21 cellular contexts compared by ENCODE assay signal in the genomic region with DNA sequence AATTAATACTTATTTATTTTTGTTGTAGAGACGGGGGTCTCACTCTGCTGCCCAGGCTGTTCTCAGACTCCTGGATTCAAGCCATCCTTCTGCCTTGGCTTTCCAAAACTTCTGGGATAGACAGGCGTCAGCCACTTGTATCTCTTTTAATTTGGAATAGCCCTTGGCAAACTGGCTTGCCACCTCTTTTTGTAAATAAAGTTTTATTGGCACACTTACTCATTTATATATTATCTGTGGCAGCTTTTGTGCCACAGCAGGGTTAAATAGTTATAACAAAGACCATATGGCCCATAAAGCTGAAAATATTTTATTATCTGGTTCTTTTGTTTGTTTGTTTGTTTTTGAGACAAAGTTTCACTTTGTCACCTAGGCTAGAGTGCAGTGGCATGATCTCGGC. TPM values are rescaled to one million over a fixed set of nuclear protein-coding genes. Genes with fewer than 3 reads are reported as not detected.
A peak's percentile ranks its signal among the peaks of the same experiment; 100 is the strongest.
DNase-seq lines count a peak whose midpoint lies in the region; ATAC-seq, FAIRE-seq and TF ChIP-seq lines count a peak whose summit lies in the region.
"Had no signal": no experiment of that assay in that cellular context is flagged by ENCODE, and none has a peak within 500 bp of the region (broad histone marks: within the 10 kb centered on the region; RNA-seq: fewer than 3 reads in every experiment).

No MANE protein-coding gene starts in this region.

- TF ChIP-seq RAD21 in HepG2 (CRISPR knock-in tag; IDR thresholded peaks at IDR 0.05), result no peak
- no peak for TF ChIP-seq RAD21 in K562 (CRISPR knock-in tag; conservative IDR thresholded peaks at IDR 0.05 in 1 of 2, IDR thresholded peaks at IDR 0.05 in 1 of 2)

- POLR2A ChIA-PET in HepG2 (lab: Yijun Ruan, JAX), result interaction anchor here (2.1 kb wide), 1 partner anchor 26 kb away, joined by 6 read pairs; no protein-coding TSS in a partner anchor
- POLR2A ChIA-PET in K562 (lab: Yijun Ruan, JAX), result interaction anchor here (1.1 to 1.2 kb wide), 2 partner anchors 10 to 22 kb away, joined by 3 read pairs; no protein-coding TSS in a partner anchor
- POLR2A ChIA-PET in activated CD8-positive, alpha-beta T cell treated with anti-CD3 and anti-CD28 coated beads, Interleukin-2, amount 10 ng/mL, durations not matched to agents 7 days and 5 days (lab: Charles Lee), result interaction anchor here (0.6 to 1.1 kb wide), 2 partner anchors 10 to 43 kb away, joined by 3 to 4 read pairs; no protein-coding TSS in a partner anchor

- intact Hi-C loops in HepG2 (cut with micrococcal nuclease; ENCODE audit: unreplicated experiment) (no loop called here), right lobe of liver (cut with DNase I) (no loop called here), K562 (cut with micrococcal nuclease) (no loop called here)

- H3K4me3 ChIP-seq in HepG2 (replicated peaks in 1 of 3; ENCODE audit: insufficient read depth in 1 of 3, low read depth in 2 of 3, low read length in 3 of 3) (no peak overlapping the region), right lobe of liver (no peak overlapping the region), OCI-LY3 (ENCODE audit: low read length) (no peak overlapping the region), K562 (no peak overlapping the region)
- H3K4me3 ChIP-seq: BLaER1, GM23248, HAP-1 had no signal

- BruUV-seq in HepG2 (replicated peaks; lab: Mats Ljungman, UMichigan) (no TSS peak), K562 (replicated peaks; lab: Mats Ljungman, UMichigan) (no TSS peak)

- no peak for DNase-seq in HepG2 (ENCODE audit: low spot score)
- DNase-seq in right lobe of liver, result no peak
- DNase-seq in K562 (ENCODE audit: extremely low read depth in 1 of 4, low spot score in 3 of 4), result no peak
- no peak for DNase-seq in activated CD8-positive, alpha-beta T cell treated with anti-CD3 and anti-CD28 coated beads, Interleukin-2, amount 10 ng/mL, durations not matched to agents 7 days and 5 days
- DNase-seq in activated gamma-delta T cell (lab: John Stamatoyannopoulos, UW), result no peak
- DNase-seq in H54 (ENCODE audit: insufficient read length, low spot score), result no peak
- DNase-seq: 8988T; Caco-2; CD4-positive, CD25-positive, alpha-beta regulatory T cell; CD8-positive, alpha-beta T cell; DMS153; DND-41; GM23248 had no signal

- 96% methylated on average over 3 of the region's 3 CpGs for WGBS in HepG2 (ENCODE audit: low lambda C conversion rate)
- 96% methylated on average over 3 of the region's 3 CpGs for WGBS in right lobe of liver (ENCODE audit: insufficient coverage, low coverage, low lambda C conversion rate, missing lambda C conversion rate)
- WGBS in K562 (ENCODE audit: insufficient coverage, low coverage, missing lambda C conversion rate), result 63% methylated on average over 2 of the region's 3 CpGs

- H3K36me3 Mint-ChIP-seq in activated CD8-positive, alpha-beta T cell treated with anti-CD3 and anti-CD28 coated beads, Interleukin-2, amount 10 ng/mL, durations not matched to agents 7 days and 5 days (ENCODE audit: low read depth), result peaks cover 52% of the 10 kb centered on the region

- no peak for ATAC-seq in HepG2
- ATAC-seq in right lobe of liver, result no peak
- ATAC-seq in K562, result no peak
- no peak for ATAC-seq in activated CD8-positive, alpha-beta T cell treated with anti-CD3 and anti-CD28 coated beads, Interleukin-2, amount 10 ng/mL, durations not matched to agents 7 days and 5 days
- ATAC-seq in HG02798 (IDR thresholded peaks at IDR 0.05; ENCODE audit: poor library complexity, unreplicated experiment), result no peak
- ATAC-seq: CD8-positive, alpha-beta T cell had no signal

- H3K9me3 ChIP-seq in HepG2 (ENCODE audit: low read length), result no peaks in the 10 kb centered on the region
- no peaks in the 10 kb centered on the region for H3K9me3 ChIP-seq in right lobe of liver
- no peaks in the 10 kb centered on the region for H3K9me3 ChIP-seq in OCI-LY3 (ENCODE audit: insufficient read depth, low read length)
- H3K9me3 ChIP-seq in K562 (replicated peaks; ENCODE audit: control insufficient read depth, insufficient read depth, low read depth, low read length), result no peaks in the 10 kb centered on the region
- H3K9me3 ChIP-seq: BLaER1, Caco-2, HAP-1 had no signal

- H3K4me1 ChIP-seq in HepG2 (ENCODE audit: insufficient read depth, low read length) (0 out of 2 replicates have a peak, but pooled peaks cover 8% of the 10 kb centered on the region), right lobe of liver (peaks cover 0 to 14% (median 8%) of the 10 kb centered on the region in 4 donors), OCI-LY3 (ENCODE audit: low read length) (peaks cover 25% of the 10 kb centered on the region), K562 (replicated peaks in 1 of 2; ENCODE audit: control insufficient read depth in 2 of 2, insufficient read depth in 2 of 2, low read length in 2 of 2) (no peaks in the 10 kb centered on the region)
- H3K4me1 ChIP-seq: BLaER1, Caco-2, HAP-1 had no signal

- no peaks in the 10 kb centered on the region for H3K9me3 Mint-ChIP-seq in activated CD8-positive, alpha-beta T cell treated with anti-CD3 and anti-CD28 coated beads, Interleukin-2, amount 10 ng/mL, durations not matched to agents 7 days and 5 days (ENCODE audit: insufficient read depth)
- H3K9me3 Mint-ChIP-seq: CD4-positive, CD25-positive, alpha-beta regulatory T cell; CD8-positive, alpha-beta T cell had no signal

- no peak for TF ChIP-seq CTCF in HepG2 (CRISPR knock-in tag; IDR thresholded peaks at IDR 0.05)
- TF ChIP-seq CTCF in right lobe of liver (IDR thresholded peaks at IDR 0.05), result no peak
- TF ChIP-seq CTCF in OCI-LY3 (IDR thresholded peaks at IDR 0.05; ENCODE audit: low read depth, low read length), result no peak
- no peak for TF ChIP-seq CTCF in K562 (IDR thresholded peaks at IDR 0.05 in 2 of 3, conservative IDR thresholded peaks at IDR 0.05 in 1 of 3; ENCODE audit: insufficient read depth in 2 of 3, low read depth in 1 of 3, low read length in 3 of 3)

- H4K20me1 ChIP-seq in HepG2 (ENCODE audit: insufficient read depth, low read length) (no peaks in the 10 kb centered on the region), OCI-LY3 (ENCODE audit: insufficient read depth, low read length) (no peaks in the 10 kb centered on the region), K562 (replicated peaks; ENCODE audit: control insufficient read depth, insufficient read depth, low read length) (no peaks in the 10 kb centered on the region)

- no peaks in the 10 kb centered on the region for H3K9me1 ChIP-seq in K562 (ENCODE audit: control insufficient read depth, insufficient read depth, low read length)

- CTCF ChIA-PET in HepG2 (lab: Yijun Ruan, JAX; ENCODE audit: low intra/inter-chr PET ratio, low total read pairs), result no interaction called here
- CTCF ChIA-PET in K562 (lab: Yijun Ruan, JAX; ENCODE audit: low intra/inter-chr PET ratio), result no interaction called here
- CTCF ChIA-PET in activated CD8-positive, alpha-beta T cell treated with anti-CD3 and anti-CD28 coated beads, Interleukin-2, amount 10 ng/mL, durations not matched to agents 7 days and 5 days (lab: Charles Lee), result interaction anchor here (2.5 to 3.7 kb wide), 2 partner anchors 11 to 44 kb away, joined by 8 to 35 read pairs; no protein-coding TSS in a partner anchor

- H3K79me2 ChIP-seq in HepG2 (ENCODE audit: insufficient read depth, low read length), result no peaks in the 10 kb centered on the region
- peaks cover 4% of the 10 kb centered on the region; the same call in 1 of the 2 replicates for H3K79me2 ChIP-seq in OCI-LY3 (ENCODE audit: low read length)
- H3K79me2 ChIP-seq in K562 (ENCODE audit: control insufficient read depth, insufficient read depth, low read length), result no peaks in the 10 kb centered on the region

- H3K27me3 ChIP-seq in HepG2 (ENCODE audit: control insufficient read depth in 1 of 2, insufficient read depth in 2 of 2, low read length in 2 of 2) (no peaks in the 10 kb centered on the region), right lobe of liver (no peaks in the 10 kb centered on the region), OCI-LY3 (ENCODE audit: low read depth, low read length) (no peaks in the 10 kb centered on the region), K562 (ENCODE audit: control insufficient read depth in 2 of 2, insufficient read depth in 2 of 2, low read length in 2 of 2) (no peaks in the 10 kb centered on the region)
- H3K27me3 ChIP-seq: BLaER1 had no signal

- TF ChIP-seq POLR2A in HepG2 (IDR thresholded peaks at IDR 0.05; ENCODE audit: insufficient read depth in 1 of 2, low read depth in 2 of 2, low read length in 2 of 2) (no peak), right lobe of liver (IDR thresholded peaks at IDR 0.05) (no peak), K562 (conservative IDR thresholded peaks at IDR 0.05) (no peak), H54 (IDR thresholded peaks at IDR 0.05; ENCODE audit: low read depth, low read length) (no peak)

- in situ Hi-C loops in HepG2 (cut with HindIII; ENCODE audit: extremely low pct_ligation_motif_present, low pct_unique_long_range_greater_than_20kb), result no loop called here
- in situ Hi-C loops in K562 (cut with MboI), result no loop called here

- H3K36me3 ChIP-seq in HepG2 (replicated peaks in 1 of 2; ENCODE audit: control insufficient read depth in 1 of 2, insufficient read depth in 2 of 2, low read length in 2 of 2), result peaks cover 22 to 65% of the 10 kb centered on the region in 2 experiments
- H3K36me3 ChIP-seq in right lobe of liver, result peaks cover 0 to 17% (median 3%) of the 10 kb centered on the region in 4 donors
- H3K36me3 ChIP-seq in OCI-LY3 (replicated peaks; ENCODE audit: low read depth, low read length), result peaks cover 54% of the 10 kb centered on the region
- H3K36me3 ChIP-seq in K562 (ENCODE audit: control insufficient read depth, insufficient read depth, low read length), result peaks cover 72% of the 10 kb centered on the region

- H2AFZ ChIP-seq in HepG2 (ENCODE audit: low read length) (no peak overlapping the region), OCI-LY3 (ENCODE audit: low read depth, low read length) (no peak overlapping the region), K562 (ENCODE audit: low read depth, low read length) (no peak overlapping the region)
- H2AFZ ChIP-seq: GM23248 had no signal

- H3K27ac Mint-ChIP-seq in activated CD8-positive, alpha-beta T cell treated with anti-CD3 and anti-CD28 coated beads, Interleukin-2, amount 10 ng/mL, durations not matched to agents 7 days and 5 days, result no peak overlapping the region
- H3K27ac Mint-ChIP-seq: B cell; CD8-positive, alpha-beta T cell had no signal

- no peak overlapping the region for H3K9ac ChIP-seq in HepG2 (ENCODE audit: insufficient read depth, low read depth, low read length)
- 0 out of 2 replicates have a peak overlapping the region, but pooled peaks have one; percentile 19 for H3K9ac ChIP-seq in OCI-LY3 (ENCODE audit: low read length)
- no peak overlapping the region for H3K9ac ChIP-seq in K562 (ENCODE audit: insufficient read depth in 1 of 2, low read depth in 2 of 2, low read length in 2 of 2)
- H3K9ac ChIP-seq: BLaER1, GM23248 had no signal

- TF ChIP-seq EP300 in HepG2 (IDR thresholded peaks at IDR 0.05; ENCODE audit: low read depth in 2 of 2, low read length in 2 of 2), result no peak
- no peak for TF ChIP-seq EP300 in HepG2 (CRISPR knock-in tag; IDR thresholded peaks at IDR 0.05; ENCODE audit: borderline replicate concordance)
- TF ChIP-seq EP300 in K562 (IDR thresholded peaks at IDR 0.05; ENCODE audit: low read length), result no peak

- H3K4me2 ChIP-seq in HepG2 (ENCODE audit: low read depth, low read length) (no peak overlapping the region), OCI-LY3 (ENCODE audit: low read length) (peak overlapping the region; percentile 32; the same call in 1 of the 2 replicates), K562 (ENCODE audit: insufficient read depth, low read length) (no peak overlapping the region)
- H3K4me2 ChIP-seq: BLaER1 had no signal

- FAIRE-seq in HepG2 (lab: Jason Lieb, UNC) (no peak), K562 (lab: Jason Lieb, UNC) (no peak), H54 (lab: Jason Lieb, UNC) (no peak)
- FAIRE-seq: G401.6, GM19239 had no signal

- H3K4me3 Mint-ChIP-seq in activated CD8-positive, alpha-beta T cell treated with anti-CD3 and anti-CD28 coated beads, Interleukin-2, amount 10 ng/mL, durations not matched to agents 7 days and 5 days, result no peak overlapping the region
- H3K4me3 Mint-ChIP-seq: B cell; CD4-positive, CD25-positive, alpha-beta regulatory T cell; CD8-positive, alpha-beta T cell had no signal

- no peaks in the 10 kb centered on the region for H3K27me3 Mint-ChIP-seq in activated CD8-positive, alpha-beta T cell treated with anti-CD3 and anti-CD28 coated beads, Interleukin-2, amount 10 ng/mL, durations not matched to agents 7 days and 5 days (ENCODE audit: low read depth)
- H3K27me3 Mint-ChIP-seq: B cell; CD4-positive, CD25-positive, alpha-beta regulatory T cell had no signal

- H3K4me1 Mint-ChIP-seq in activated CD8-positive, alpha-beta T cell treated with anti-CD3 and anti-CD28 coated beads, Interleukin-2, amount 10 ng/mL, durations not matched to agents 7 days and 5 days (ENCODE audit: low read depth), result peaks cover 2% of the 10 kb centered on the region
- H3K4me1 Mint-ChIP-seq: B cell had no signal

- no peak overlapping the region for H3K27ac ChIP-seq in HepG2 (ENCODE audit: extremely low read length, insufficient read depth, low read length)
- H3K27ac ChIP-seq in right lobe of liver, result no peak overlapping the region
- peak overlapping the region; percentile 83 for H3K27ac ChIP-seq in OCI-LY3 (ENCODE audit: low read length)
- no peak overlapping the region for H3K27ac ChIP-seq in K562 (ENCODE audit: extremely low read depth, low read depth, low read length)
- H3K27ac ChIP-seq: BLaER1, C4-2B, GM23248 had no signal

RNA-seq across cellular contexts. Expression of a gene that starts 30.5 kb away (rescaled TPM):
- 5.8 and 8.8 TPM in 2 replicates for total RNA-seq in HepG2 (2016; rRNA removed; fragmentation: Illumina TruSeq; extraction: Trizol)
- 3.1 and 3.4 TPM in 2 replicates for total RNA-seq in HepG2 (2016; cell fraction: cytosol; rRNA removed; fragmentation: Illumina TruSeq; extraction: Trizol; ENCODE audit: low read depth)
- 5.9 and 8.8 TPM in 2 replicates for total RNA-seq in HepG2 (2016; cell fraction: insoluble cytoplasmic fraction; rRNA removed; fragmentation: Illumina TruSeq; extraction: Trizol)
- total RNA-seq in HepG2 (2016; cell fraction: membrane; rRNA removed; fragmentation: Illumina TruSeq; extraction: Trizol), result 6.6 and 7.4 TPM in 2 replicates
- total RNA-seq in HepG2 (2016; cell fraction: nucleus; rRNA removed; fragmentation: Illumina TruSeq; extraction: Trizol), result 4.6 and 5.1 TPM in 2 replicates
- 6.1 and 11.1 TPM in 2 replicates for polyA plus RNA-seq in HepG2 (2011; rRNA removed)
- polyA plus RNA-seq in HepG2 (2011; cell fraction: cytosol; rRNA removed), result 7.0 and 10.6 TPM in 2 replicates
- 18.7 and 18.8 TPM in 2 replicates for polyA plus RNA-seq in HepG2 (2011; cell fraction: nucleus; rRNA removed)
- polyA plus RNA-seq in HepG2 (2012), result 7.0 and 13.6 TPM in 2 replicates
- 1.8 and 1.9 TPM in 2 replicates for polyA plus RNA-seq in HepG2 (2016; cell fraction: cytosol; fragmentation: Illumina TruSeq; extraction: Trizol; ENCODE audit: low read depth)
- 9.2 and 11.0 TPM in 2 replicates for polyA plus RNA-seq in HepG2 (2016; cell fraction: insoluble cytoplasmic fraction; fragmentation: Illumina TruSeq; extraction: Trizol; ENCODE audit: low read depth)
- 5.1 and 5.2 TPM in 2 replicates for polyA plus RNA-seq in HepG2 (2016; cell fraction: membrane; fragmentation: Illumina TruSeq; extraction: Trizol; ENCODE audit: low read depth)
- polyA plus RNA-seq in HepG2 (2016; cell fraction: nucleus; fragmentation: Illumina TruSeq; extraction: Trizol; ENCODE audit: insufficient read depth, low read depth), result 13.0 and 13.4 TPM in 2 replicates
- polyA minus RNA-seq in HepG2 (2011; rRNA and poly(A)+ RNA removed; ENCODE audit: low replicate concordance), result 2.1 and 9.7 TPM in 2 replicates
- polyA minus RNA-seq in HepG2 (2011; cell fraction: cytosol; rRNA and poly(A)+ RNA removed), result 8.9 and 9.3 TPM in 2 replicates
- 5.4 and 6.2 TPM in 2 replicates for polyA minus RNA-seq in HepG2 (2011; cell fraction: nucleus; rRNA and poly(A)+ RNA removed)
- total RNA-seq in right lobe of liver, result 1 to 10 TPM; 1.8 to 8.0 (median 3.1) TPM
- total RNA-seq in K562 (2011; cell fraction: chromatin; rRNA removed; ENCODE audit: low replicate concordance), result 13.0 and 34.2 TPM in 2 replicates
- 21.8 and 26.8 TPM in 2 replicates for total RNA-seq in K562 (2011; cell fraction: nucleolus; rRNA removed)
- total RNA-seq in K562 (2011; cell fraction: nucleoplasm; rRNA removed), result 20.2 and 20.6 TPM in 2 replicates
- 25.2 and 26.9 TPM in 2 replicates for total RNA-seq in K562 (2014; rRNA removed)
- 3.5 and 4.1 TPM in 2 replicates for total RNA-seq in K562 (2014; rRNA removed; fragmentation: Illumina TruSeq; extraction: Trizol)
- 5.3 and 5.4 TPM in 2 replicates for total RNA-seq in K562 (2015; rRNA removed; fragmentation: Illumina TruSeq; extraction: Trizol)
- 20.3 and 30.7 TPM in 2 replicates for total RNA-seq in K562 (2021)
- 4.8 and 4.9 TPM in 2 replicates for polyA plus RNA-seq in K562 (2011; rRNA removed)
- 5.7 and 20.0 TPM in 2 replicates for polyA plus RNA-seq in K562 (2011; cell fraction: cytosol; rRNA removed)
- polyA plus RNA-seq in K562 (2011; cell fraction: nucleus; rRNA removed), result 8.9 and 16.4 TPM in 2 replicates
- 8.9 and 29.3 TPM in 2 replicates for polyA plus RNA-seq in K562 (2012)
- polyA plus RNA-seq in K562 (2014; fragmentation: Illumina TruSeq; extraction: Trizol), result 2.0 and 11.7 TPM in 2 replicates
- under 1 TPM; 0.15 to 0.32 TPM for polyA plus RNA-seq in K562 (2014; fragmentation: Nextera tagmentation; extraction: Ambion mirVana)
- 21.6 and 22.5 TPM in 2 replicates for polyA plus RNA-seq in K562 (2014; rRNA removed)
- 1.6 and 2.1 TPM in 2 replicates for polyA minus RNA-seq in K562 (2011; rRNA and poly(A)+ RNA removed)
- 6.3 and 11.0 TPM in 2 replicates for polyA minus RNA-seq in K562 (2011; cell fraction: cytosol; rRNA and poly(A)+ RNA removed)
- 4.8 and 6.2 TPM in 2 replicates for polyA minus RNA-seq in K562 (2011; cell fraction: nucleus; rRNA and poly(A)+ RNA removed)
- 10 to 100 TPM; 15.7 to 16.8 TPM for total RNA-seq in activated CD8-positive, alpha-beta T cell treated with anti-CD3 and anti-CD28 coated beads, Interleukin-2, amount 10 ng/mL, durations not matched to agents 7 days and 5 days

RNA-seq across cellular contexts. Expression of a gene that starts 55.8 kb away (rescaled TPM):
- total RNA-seq in HepG2 (2016; rRNA removed; fragmentation: Illumina TruSeq; extraction: Trizol) (5.9 and 6.3 TPM in 2 replicates), right lobe of liver (10 to 100 TPM in 2 of 6 experiments, 1 to 10 TPM in 4; 5.8 to 15.1 (median 9.1) TPM), K562 (2014; rRNA removed) (21.1 and 22.7 TPM in 2 replicates), K562 (2014; rRNA removed; fragmentation: Illumina TruSeq; extraction: Trizol) (5.5 and 6.5 TPM in 2 replicates), K562 (2015; rRNA removed; fragmentation: Illumina TruSeq; extraction: Trizol) (8.4 and 9.6 TPM in 2 replicates), K562 (2021) (29.3 and 38.6 TPM in 2 replicates)
- 3.4 and 3.5 TPM in 2 replicates for total RNA-seq in HepG2 (2016; cell fraction: cytosol; rRNA removed; fragmentation: Illumina TruSeq; extraction: Trizol; ENCODE audit: low read depth)
- 3.8 and 7.1 TPM in 2 replicates for total RNA-seq in HepG2 (2016; cell fraction: insoluble cytoplasmic fraction; rRNA removed; fragmentation: Illumina TruSeq; extraction: Trizol)
- total RNA-seq in HepG2 (2016; cell fraction: membrane; rRNA removed; fragmentation: Illumina TruSeq; extraction: Trizol), result 4.5 and 5.0 TPM in 2 replicates
- 4.4 and 5.5 TPM in 2 replicates for total RNA-seq in HepG2 (2016; cell fraction: nucleus; rRNA removed; fragmentation: Illumina TruSeq; extraction: Trizol)
- polyA plus RNA-seq in HepG2 (2011; rRNA removed) (2.9 and 3.0 TPM in 2 replicates), K562 (2011; rRNA removed) (4.8 and 5.3 TPM in 2 replicates), K562 (2014; fragmentation: Illumina TruSeq; extraction: Trizol) (19.5 and 21.6 TPM in 2 replicates), K562 (2014; fragmentation: Nextera tagmentation; extraction: Ambion mirVana) (under 1 TPM; 0.23 to 0.57 TPM), K562 (2014; rRNA removed) (27.9 and 31.8 TPM in 2 replicates)
- polyA plus RNA-seq in HepG2 (2011; cell fraction: cytosol; rRNA removed), result 2.1 and 2.2 TPM in 2 replicates
- 10.1 and 11.8 TPM in 2 replicates for polyA plus RNA-seq in HepG2 (2011; cell fraction: nucleus; rRNA removed)
- polyA plus RNA-seq in HepG2 (2012), result 10.0 TPM in 2 replicates
- polyA plus RNA-seq in HepG2 (2016; cell fraction: cytosol; fragmentation: Illumina TruSeq; extraction: Trizol; ENCODE audit: low read depth), result 1.6 and 1.8 TPM in 2 replicates
- polyA plus RNA-seq in HepG2 (2016; cell fraction: insoluble cytoplasmic fraction; fragmentation: Illumina TruSeq; extraction: Trizol; ENCODE audit: low read depth), result 9.0 and 10.3 TPM in 2 replicates
- 3.6 and 3.9 TPM in 2 replicates for polyA plus RNA-seq in HepG2 (2016; cell fraction: membrane; fragmentation: Illumina TruSeq; extraction: Trizol; ENCODE audit: low read depth)
- 22.8 and 25.7 TPM in 2 replicates for polyA plus RNA-seq in HepG2 (2016; cell fraction: nucleus; fragmentation: Illumina TruSeq; extraction: Trizol; ENCODE audit: insufficient read depth, low read depth)
- 1.8 and 6.2 TPM in 2 replicates for polyA minus RNA-seq in HepG2 (2011; rRNA and poly(A)+ RNA removed; ENCODE audit: low replicate concordance)
- 0.99 and 1.7 TPM in 2 replicates for polyA minus RNA-seq in HepG2 (2011; cell fraction: cytosol; rRNA and poly(A)+ RNA removed)
- polyA minus RNA-seq in HepG2 (2011; cell fraction: nucleus; rRNA and poly(A)+ RNA removed), result 6.3 and 7.5 TPM in 2 replicates
- total RNA-seq in K562 (2011; cell fraction: chromatin; rRNA removed; ENCODE audit: low replicate concordance), result 54.9 and 69.2 TPM in 2 replicates
- 24.3 and 34.5 TPM in 2 replicates for total RNA-seq in K562 (2011; cell fraction: nucleolus; rRNA removed)
- 42.7 and 46.5 TPM in 2 replicates for total RNA-seq in K562 (2011; cell fraction: nucleoplasm; rRNA removed)
- 4.1 and 6.6 TPM in 2 replicates for polyA plus RNA-seq in K562 (2011; cell fraction: cytosol; rRNA removed)
- polyA plus RNA-seq in K562 (2011; cell fraction: nucleus; rRNA removed), result 12.1 and 15.2 TPM in 2 replicates
- polyA plus RNA-seq in K562 (2012), result 28.4 and 28.6 TPM in 2 replicates
- 4.5 and 7.2 TPM in 2 replicates for polyA minus RNA-seq in K562 (2011; rRNA and poly(A)+ RNA removed)
- polyA minus RNA-seq in K562 (2011; cell fraction: cytosol; rRNA and poly(A)+ RNA removed), result 3.7 and 6.4 TPM in 2 replicates
- polyA minus RNA-seq in K562 (2011; cell fraction: nucleus; rRNA and poly(A)+ RNA removed), result 4.8 and 7.9 TPM in 2 replicates
- 10 to 100 TPM; 30.0 to 32.1 TPM for total RNA-seq in activated CD8-positive, alpha-beta T cell treated with anti-CD3 and anti-CD28 coated beads, Interleukin-2, amount 10 ng/mL, durations not matched to agents 7 days and 5 days
